1 cellular context compared by ENCODE assay signal in genomic region chr19:50994129-50994528, GRCh38.
A peak's percentile ranks its signal among the peaks of the same experiment; 100 is the strongest.
TF ChIP-seq lines count a peak whose summit lies in the region.

No MANE protein-coding gene starts in this region.

TF ChIP-seq in GM12878, 131 proteins besides CTCF, POLR2A, EP300 and RAD21:
- TF ChIP-seq TBL1XR1 (IDR thresholded peaks at IDR 0.05; ENCODE audit: low read depth, low read length) (no peak), NFIC (IDR thresholded peaks at IDR 0.05; ENCODE audit: low read depth, low read length) (no peak), IRF5 (IDR thresholded peaks at IDR 0.05; ENCODE audit: borderline replicate concordance) (no peak), USF1 (IDR thresholded peaks at IDR 0.05; ENCODE audit: borderline replicate concordance, extremely low read length, insufficient read depth, low read depth, low read length) (peak; percentile 46), CHD4 (IDR thresholded peaks at IDR 0.05) (no peak), YY1 (IDR thresholded peaks at IDR 0.05; ENCODE audit: low read depth, low read length) (peak; percentile 68; the same call in 1 of the 2 replicates), NR2F1 (conservative IDR thresholded peaks at IDR 0.05) (no peak), IRF3 (IDR thresholded peaks at IDR 0.05) (no peak), RAD51 (IDR thresholded peaks at IDR 0.05) (peak; percentile 40; the same call in 1 of the 2 replicates), CBX3 (IDR thresholded peaks at IDR 0.05; ENCODE audit: borderline replicate concordance, low read depth) (no peak), FOXM1 (IDR thresholded peaks at IDR 0.05; ENCODE audit: low read depth, low read length) (no peak), EZH2 (IDR thresholded peaks at IDR 0.05; ENCODE audit: borderline replicate concordance, control insufficient read depth, low read depth, low read length) (no peak)
